Comparison of ENCODE assay signal across 20 cellular contexts in genomic region chr3:196008929-196009328, GRCh38.
"Had no signal": no experiment of that assay in that cellular context is flagged by ENCODE, and none has a peak within 500 bp of the region (broad histone marks: within the 10 kb centered on the region; RNA-seq: fewer than 3 reads in every experiment).

No MANE protein-coding gene starts in this region.

- DNase-seq: IMR-90, Kasumi-1, MM.1S, NCI-H1092 treated with DMSO at 0.1 percent for 48 hours, NCI-H1436, NCI-H187, NCI-H2029, NCI-H2081 treated with DMSO at 0.1 percent for 48 hours, NCI-H2171, NCI-H226, NCI-H446, NCI-H510A, NCI-H524 treated with DMSO at 0.1 percent for 48 hours, NCI-H69, NCI-H774, SHP77, SK-N-SH had no signal

- ATAC-seq: HepG2 had no signal

- H3K9ac ChIP-seq: KMS-11, SK-N-SH had no signal

- H3K27ac ChIP-seq: KMS-11, RWPE1 had no signal

- H3K4me2 ChIP-seq: KMS-11, SK-N-SH had no signal
